Comparison of ENCODE assay signal across 22 cellular contexts in genomic region chr16:3119286-3119685, GRCh38. TPM values are rescaled to one million over a fixed set of nuclear protein-coding genes. Genes with fewer than 3 reads are reported as not detected.
A peak's percentile ranks its signal among the peaks of the same experiment; 100 is the strongest.
DNase-seq lines count a peak whose midpoint lies in the region; ATAC-seq, FAIRE-seq and TF ChIP-seq lines count a peak whose summit lies in the region.
"Had no signal": no experiment of that assay in that cellular context is flagged by ENCODE, and none has a peak within 500 bp of the region (broad histone marks: within the 10 kb centered on the region; RNA-seq: fewer than 3 reads in every experiment).

No MANE protein-coding gene starts in this region.

- H3K4me1 Mint-ChIP-seq in chondrocyte (ENCODE audit: low read depth): peaks cover 10% of the 10 kb centered on the region

- H3K27ac ChIP-seq in neuronal stem cell (replicated peaks; ENCODE audit: low read length) (no peak overlapping the region), suprapubic skin (no peak overlapping the region)
- H3K27ac ChIP-seq: GM23248 had no signal

- intact Hi-C loops in left cardiac atrium (cut with DNase I): no loop called here

- H3K27ac Mint-ChIP-seq in chondrocyte (ENCODE audit: unreplicated experiment): no peak overlapping the region
- no peak overlapping the region for H3K27ac Mint-ChIP-seq in activated naive CD4-positive, alpha-beta T cell treated with anti-CD3 and anti-CD28 coated beads, Interleukin-2, amount 50 U/mL, for 72 hours
- H3K27ac Mint-ChIP-seq: H9 had no signal

- H3K27me3 ChIP-seq in neuronal stem cell (ENCODE audit: control insufficient read depth in 3 of 3, insufficient read depth in 3 of 3, low read depth in 1 of 3, low read length in 3 of 3) (no peaks in the 10 kb centered on the region), suprapubic skin (no peaks in the 10 kb centered on the region)

- peak overlapping the region; percentile 22 for H2BK12ac ChIP-seq in neuronal stem cell (ENCODE audit: low read length)

- H3K27me3 Mint-ChIP-seq in chondrocyte (ENCODE audit: low read depth): no peaks in the 10 kb centered on the region
- H3K27me3 Mint-ChIP-seq: CD4-positive, alpha-beta memory T cell had no signal

- no peak for TF ChIP-seq CTCF in chondrocyte (IDR thresholded peaks at IDR 0.05)
- no peak for TF ChIP-seq CTCF in suprapubic skin (IDR thresholded peaks at IDR 0.05)

- no peak for ATAC-seq in activated naive CD4-positive, alpha-beta T cell treated with anti-CD3 and anti-CD28 coated beads, Interleukin-2, amount 50 U/mL, for 72 hours
- no peak for ATAC-seq in left cardiac atrium
- ATAC-seq: HCT116 had no signal

- no peak overlapping the region for H2BK15ac ChIP-seq in neuronal stem cell (ENCODE audit: low read length)

- H3K18ac ChIP-seq in neuronal stem cell (ENCODE audit: low read length): no peak overlapping the region

- WGBS in neuronal stem cell (ENCODE audit: extremely low coverage in 2 of 2, insufficient read length in 2 of 2, insufficient replicate concordance in 1 of 2), 2 donors: no CpG with 5 or more reads among the region's 33 CpGs
- WGBS in suprapubic skin: 91% methylated on average over 16 of the region's 33 CpGs

- H3K9me3 Mint-ChIP-seq in chondrocyte (ENCODE audit: low read depth): no peaks in the 10 kb centered on the region
- no peaks in the 10 kb centered on the region for H3K9me3 Mint-ChIP-seq in activated naive CD4-positive, alpha-beta T cell treated with anti-CD3 and anti-CD28 coated beads, Interleukin-2, amount 50 U/mL, for 72 hours
- H3K9me3 Mint-ChIP-seq: CD4-positive, alpha-beta memory T cell; H9 had no signal

- H3K36me3 Mint-ChIP-seq in chondrocyte (ENCODE audit: low read depth): peaks cover 12% of the 10 kb centered on the region
- H3K36me3 Mint-ChIP-seq in activated naive CD4-positive, alpha-beta T cell treated with anti-CD3 and anti-CD28 coated beads, Interleukin-2, amount 50 U/mL, for 72 hours: no peaks in the 10 kb centered on the region

- H3K4me1 ChIP-seq in neuronal stem cell (ENCODE audit: control insufficient read depth in 2 of 2, insufficient read depth in 1 of 2, low read depth in 1 of 2, low read length in 2 of 2): peaks cover 0 to 4% of the 10 kb centered on the region in 2 donors
- peaks cover 9% of the 10 kb centered on the region for H3K4me1 ChIP-seq in suprapubic skin

- DNase-seq in 8988T: peak; percentile 8
- peak; percentile 16 for DNase-seq in GM12892 (ENCODE audit: insufficient read length)
- peak; percentile 90 for DNase-seq in chondrocyte (ENCODE audit: low spot score)
- no peak for DNase-seq in neuronal stem cell (ENCODE audit: low spot score)
- DNase-seq in suprapubic skin (ENCODE audit: low spot score in 2 of 2): no peak
- DNase-seq in activated naive CD4-positive, alpha-beta T cell treated with anti-CD3 and anti-CD28 coated beads, Interleukin-2, amount 50 U/mL, for 72 hours (ENCODE audit: low spot score in 2 of 2): no peak
- no peak for DNase-seq in left cardiac atrium
- DNase-seq: C1 segment of cervical spinal cord, Calu3, COR-L47, DMS153, DND-41, GM23248, H9 had no signal

- no peak overlapping the region for H3K4me3 ChIP-seq in neuronal stem cell (ENCODE audit: low read length in 2 of 2)
- no peak overlapping the region for H3K4me3 ChIP-seq in suprapubic skin
- H3K4me3 ChIP-seq: GM23248 had no signal

- no peak overlapping the region for H2BK120ac ChIP-seq in neuronal stem cell (ENCODE audit: low read depth, low read length)

- no peak overlapping the region for H2AK5ac ChIP-seq in neuronal stem cell (ENCODE audit: low read depth, low read length)

- H3K14ac ChIP-seq in neuronal stem cell (ENCODE audit: low read length): no peak overlapping the region

- H3K9me3 ChIP-seq in neuronal stem cell (replicated peaks in 1 of 2; ENCODE audit: control insufficient read depth in 2 of 2, insufficient read depth in 1 of 2, low read depth in 1 of 2, low read length in 2 of 2) (no peaks in the 10 kb centered on the region), suprapubic skin (no peaks in the 10 kb centered on the region)

- H2AFZ ChIP-seq in neuronal stem cell (ENCODE audit: low read length): no peak overlapping the region
- H2AFZ ChIP-seq: GM23248 had no signal

- no peak for TF ChIP-seq EP300 in suprapubic skin (IDR thresholded peaks at IDR 0.05)

- TF ChIP-seq POLR2A in GM12892 (IDR thresholded peaks at IDR 0.05; ENCODE audit: low read depth, low read length) (no peak), suprapubic skin (IDR thresholded peaks at IDR 0.05) (no peak)

- peaks cover 35 to 58% of the 10 kb centered on the region in 2 donors for H3K36me3 ChIP-seq in neuronal stem cell (replicated peaks in 1 of 2; ENCODE audit: control insufficient read depth in 2 of 2, insufficient read depth in 2 of 2, low read length in 2 of 2)
- peaks cover 51% of the 10 kb centered on the region for H3K36me3 ChIP-seq in suprapubic skin

- FAIRE-seq in GM12892 (lab: Jason Lieb, UNC): no peak
- FAIRE-seq: G401.6, GM19239, H1 had no signal

- no peak overlapping the region for H3K4me2 ChIP-seq in neuronal stem cell (ENCODE audit: insufficient read depth, low read length, poor library complexity, severe bottlenecking)

- no peak overlapping the region for H3K23ac ChIP-seq in neuronal stem cell (ENCODE audit: low read depth, low read length, poor library complexity)

- H4K91ac ChIP-seq in neuronal stem cell (ENCODE audit: low read depth, low read length, poor library complexity): no peak overlapping the region

- no peak overlapping the region for H4K8ac ChIP-seq in neuronal stem cell (ENCODE audit: low read depth, low read length)

- H3K79me1 ChIP-seq in neuronal stem cell (ENCODE audit: low read depth, low read length): peaks cover 3% of the 10 kb centered on the region

- no peak overlapping the region for H2BK5ac ChIP-seq in neuronal stem cell (ENCODE audit: low read length)

- no peak overlapping the region for H3K4ac ChIP-seq in neuronal stem cell (ENCODE audit: low read length)

- no peak overlapping the region for H3K4me3 Mint-ChIP-seq in chondrocyte (ENCODE audit: unreplicated experiment)
- H3K4me3 Mint-ChIP-seq: CD4-positive, alpha-beta memory T cell; H9 had no signal

- no peak overlapping the region for H3K9ac ChIP-seq in neuronal stem cell (ENCODE audit: low read depth, low read length, poor library complexity)
- H3K9ac ChIP-seq: GM23248 had no signal

RNA-seq across cellular contexts. Expression of gene ZNF205, which starts 6.9 kb away (rescaled TPM):
- not detected for polyA plus RNA-seq in GM12892 (2012; ENCODE audit: missing spikeins)
- total RNA-seq in chondrocyte (12.9 to 13.7 TPM (median 13.2 TPM) in 3 replicates), suprapubic skin (10 to 100 TPM; 18.3 to 22.5 (median 20.9) TPM), left cardiac atrium (1 to 10 TPM; 7.0 to 7.2 TPM)
- polyA plus RNA-seq in neuronal stem cell (2013, experiment 1 of 2): 10.4 TPM
- 9.9 TPM for polyA plus RNA-seq in neuronal stem cell (2013, experiment 2 of 2)
- under 1 TPM in 1 of 2 donors, not detected in 1; 0.18 TPM for total RNA-seq in activated naive CD4-positive, alpha-beta T cell treated with anti-CD3 and anti-CD28 coated beads, Interleukin-2, amount 50 U/mL, for 72 hours
- total RNA-seq: CD4-positive, alpha-beta memory T cell had no signal

RNA-seq across cellular contexts. Expression of gene ZNF213, which starts 15.5 kb away (rescaled TPM):
- polyA plus RNA-seq in GM12892 (2012; ENCODE audit: missing spikeins): 1.6 TPM
- total RNA-seq in chondrocyte: 10.6 to 13.0 TPM (median 10.8 TPM) in 3 replicates
- 8.2 TPM for polyA plus RNA-seq in neuronal stem cell (2013, experiment 1 of 2)
- polyA plus RNA-seq in neuronal stem cell (2013, experiment 2 of 2): 7.9 TPM
- 10 to 100 TPM; 14.0 to 18.0 (median 16.4) TPM for total RNA-seq in suprapubic skin
- 1 to 10 TPM; 6.1 to 8.2 TPM for total RNA-seq in activated naive CD4-positive, alpha-beta T cell treated with anti-CD3 and anti-CD28 coated beads, Interleukin-2, amount 50 U/mL, for 72 hours
- total RNA-seq in left cardiac atrium: 1 to 10 TPM; 6.5 to 6.7 TPM

RNA-seq across cellular contexts. Expression of gene ZSCAN10, which starts 20.2 kb away (rescaled TPM):
- not detected for polyA plus RNA-seq in GM12892 (2012; ENCODE audit: missing spikeins)
- total RNA-seq in chondrocyte: not detected in 3 replicates
- polyA plus RNA-seq in neuronal stem cell (2013, experiment 1 of 2): 1.1 TPM
- polyA plus RNA-seq in neuronal stem cell (2013, experiment 2 of 2): 1.1 TPM
- total RNA-seq in suprapubic skin: not detected
- under 1 TPM; 0.14 to 0.68 TPM for total RNA-seq in activated naive CD4-positive, alpha-beta T cell treated with anti-CD3 and anti-CD28 coated beads, Interleukin-2, amount 50 U/mL, for 72 hours
- not detected for total RNA-seq in left cardiac atrium
- total RNA-seq: A172, A673, Calu3, GM23248 had no signal
- polyA plus RNA-seq: BJ; CD4-positive, alpha-beta memory T cell had no signal

RNA-seq across cellular contexts. Expression of gene IL32, which starts 53.8 kb away (rescaled TPM):
- polyA plus RNA-seq in GM12892 (2012; ENCODE audit: missing spikeins): 373 TPM
- total RNA-seq in chondrocyte (7.3 to 21.0 TPM (median 17.8 TPM) in 3 replicates), suprapubic skin (10 to 100 TPM in 1 of 4 donors, 1 to 10 TPM in 3; 2.6 to 11.9 (median 6.1) TPM), left cardiac atrium (10 to 100 TPM; 51.7 to 64.0 TPM)
- 0.81 TPM for polyA plus RNA-seq in neuronal stem cell (2013, experiment 1 of 2)
- 0.69 TPM for polyA plus RNA-seq in neuronal stem cell (2013, experiment 2 of 2)
- 1,000 to 10,000 TPM; 2,042 to 3,291 TPM for total RNA-seq in activated naive CD4-positive, alpha-beta T cell treated with anti-CD3 and anti-CD28 coated beads, Interleukin-2, amount 50 U/mL, for 72 hours

Comparison
In these comparisons a context has a peak if more than half of its experiments do, and no peak if none do; other contexts are left out.
1. DNase-seq: peak in 8988T (single experiment), GM12892 (single experiment) and chondrocyte (single experiment); none in neuronal stem cell (single experiment), suprapubic skin (0 of 2), activated naive CD4-positive, alpha-beta T cell treated with anti-CD3 and anti-CD28 coated beads, Interleukin-2, amount 50 U/mL, for 72 hours (0 of 2) and left cardiac atrium (single experiment).
2. RNA of gene ZNF205, which starts 6.9 kb away (total RNA-seq): 18.3 to 22.5 TPM in suprapubic skin, 12.9 to 13.7 TPM in chondrocyte and 7.0 to 7.2 TPM in left cardiac atrium; 0.18 TPM in activated naive CD4-positive, alpha-beta T cell treated with anti-CD3 and anti-CD28 coated beads, Interleukin-2, amount 50 U/mL, for 72 hours; every median in the first group is over 4 times any median in the second.